ENCODE assay signal across 8 cellular contexts in genomic region chr11:114399490-114399889, GRCh38.
DNase-seq lines count a peak whose midpoint lies in the region; FAIRE-seq lines count a peak whose summit lies in the region.

No MANE protein-coding gene starts in this region.

- H3K27me3 Mint-ChIP-seq in activated naive CD8-positive, alpha-beta T cell: no peaks in the 10 kb centered on the region

- DNase-seq in NCI-H146 (lab: John Stamatoyannopoulos, UW) (peak; percentile 55), NCI-H146 treated with DMSO at 0.1 percent for 48 hours (lab: John Stamatoyannopoulos, UW; ENCODE audit: unreplicated experiment) (no peak), NCI-H1092 treated with DMSO at 0.1 percent for 48 hours (lab: John Stamatoyannopoulos, UW) (no peak), epidermal melanocyte (ENCODE audit: insufficient read length, low spot score) (no peak), NCI-H1694 treated with DMSO at 0.1 percent for 48 hours (lab: John Stamatoyannopoulos, UW) (no peak)

- no peaks in the 10 kb centered on the region for H3K36me3 ChIP-seq in stomach smooth muscle (ENCODE audit: control insufficient read depth in 2 of 2, insufficient read depth in 2 of 2, low read length in 2 of 2)

- no peaks in the 10 kb centered on the region for H3K9me3 Mint-ChIP-seq in activated naive CD8-positive, alpha-beta T cell (ENCODE audit: low read depth)

- no peaks in the 10 kb centered on the region for H3K9me3 ChIP-seq in stomach smooth muscle (ENCODE audit: control insufficient read depth in 2 of 2, low read length in 2 of 2)

- peak overlapping the region; percentile 99 for H3K27ac Mint-ChIP-seq in activated naive CD8-positive, alpha-beta T cell

- peaks cover 52% of the 10 kb centered on the region for H3K4me1 Mint-ChIP-seq in activated naive CD8-positive, alpha-beta T cell (ENCODE audit: low read depth)

- H3K9ac ChIP-seq in stomach smooth muscle (ENCODE audit: low read length in 2 of 2): peak overlapping the region; percentile 99

- peak overlapping the region; percentile 97 for H3K4me3 Mint-ChIP-seq in activated naive CD8-positive, alpha-beta T cell

- H3K36me3 Mint-ChIP-seq in activated naive CD8-positive, alpha-beta T cell: peaks cover 13% of the 10 kb centered on the region

- peak overlapping the region; percentile 98 for H3K27ac ChIP-seq in stomach smooth muscle (ENCODE audit: low read length)

- no peaks in the 10 kb centered on the region for H3K27me3 ChIP-seq in stomach smooth muscle (ENCODE audit: control insufficient read depth in 1 of 2, insufficient read depth in 2 of 2, low read length in 2 of 2)

- peak overlapping the region; percentile 88 to 98 for H3K4me3 ChIP-seq in stomach smooth muscle (ENCODE audit: low read length in 2 of 2)

- FAIRE-seq in islet of Langerhans (lab: Jason Lieb, UNC): peak; percentile 96

- H3K4me1 ChIP-seq in stomach smooth muscle (ENCODE audit: control insufficient read depth, insufficient read depth, low read length): no peaks in the 10 kb centered on the region
